Comparison of ENCODE assay signal across 15 cellular contexts in the genomic region with DNA sequence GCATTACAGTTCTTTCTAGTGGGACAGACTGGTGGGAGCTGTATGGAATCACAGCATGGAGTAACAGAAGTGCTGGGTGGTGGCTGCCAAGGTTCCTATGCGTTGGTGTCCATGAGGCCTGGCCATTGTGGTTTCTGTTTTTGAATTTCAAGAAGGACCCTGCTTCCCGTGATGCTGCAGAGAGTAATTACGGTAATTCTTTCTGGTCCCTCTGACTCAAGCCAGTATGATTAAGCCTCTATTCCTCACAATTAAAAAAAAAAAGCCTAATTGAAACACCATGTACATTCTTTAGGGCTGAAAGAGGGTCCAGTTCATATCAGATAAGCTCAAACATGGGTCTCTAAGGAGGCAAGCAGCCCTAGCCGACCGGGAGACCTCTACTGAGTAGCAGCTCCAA. TPM values are rescaled to one million over a fixed set of nuclear protein-coding genes. Genes with fewer than 3 reads are reported as not detected.
DNase-seq lines count a peak whose midpoint lies in the region; ATAC-seq, FAIRE-seq and TF ChIP-seq lines count a peak whose summit lies in the region.
"Had no signal": no experiment of that assay in that cellular context is flagged by ENCODE, and none has a peak within 500 bp of the region (broad histone marks: within the 10 kb centered on the region; RNA-seq: fewer than 3 reads in every experiment).

No MANE protein-coding gene starts in this region.

- H3K9ac ChIP-seq in GM23248 (no peak overlapping the region), astrocyte (ENCODE audit: low read length) (no peak overlapping the region)
- H3K9ac ChIP-seq: BLaER1 treated with 17β-estradiol and CSF1 and Interleukin-3, amounts not matched to agents 10 nM and 100 nM had no signal

- TF ChIP-seq CTCF in AG10803 (conservative IDR thresholded peaks at IDR 0.05; ENCODE audit: low read length) (no peak), astrocyte (IDR thresholded peaks at IDR 0.05; ENCODE audit: insufficient read depth, low read depth, low read length) (no peak)

- H2AFZ ChIP-seq in GM23248: peak overlapping the region; percentile 65
- peak overlapping the region; percentile 23 for H2AFZ ChIP-seq in astrocyte (ENCODE audit: low read depth, low read length)

- WGBS in GM23248 (ENCODE audit: low coverage in 1 of 2, low lambda C conversion rate in 2 of 2, missing lambda C conversion rate in 2 of 2), 2 experiments: 49 to 53% methylated on average over 5 of the region's 5 CpGs

- no peak overlapping the region for H3K4me3 Mint-ChIP-seq in astrocyte (ENCODE audit: unreplicated experiment)
- no peak overlapping the region for H3K4me3 Mint-ChIP-seq in activated naive CD8-positive, alpha-beta T cell treated with anti-CD3 and anti-CD28 coated beads, Interleukin-2, amount 50 U/mL, for 24 hours
- H3K4me3 Mint-ChIP-seq: CD4-positive, CD25-positive, alpha-beta regulatory T cell; IgD-negative memory B cell had no signal

- no peaks in the 10 kb centered on the region for H3K9me2 ChIP-seq in GM23248 (ENCODE audit: insufficient read depth)

- H3K9me3 ChIP-seq in GM23248 (ENCODE audit: low read depth) (no peaks in the 10 kb centered on the region), astrocyte (ENCODE audit: insufficient read depth, low read depth, low read length) (no peaks in the 10 kb centered on the region)
- H3K9me3 ChIP-seq: BLaER1 treated with 17β-estradiol and CSF1 and Interleukin-3, amounts not matched to agents 10 nM and 100 nM had no signal

- H3K4me3 ChIP-seq in AG10803 (ENCODE audit: low read length) (no peak overlapping the region), GM23248 (no peak overlapping the region), astrocyte (ENCODE audit: insufficient read depth, low read depth, low read length) (no peak overlapping the region)
- H3K4me3 ChIP-seq: BLaER1 treated with 17β-estradiol and CSF1 and Interleukin-3, amounts not matched to agents 10 nM and 100 nM had no signal

- no peaks in the 10 kb centered on the region for H3K4me1 Mint-ChIP-seq in astrocyte (ENCODE audit: low read depth, unreplicated experiment)
- H3K4me1 Mint-ChIP-seq in activated naive CD8-positive, alpha-beta T cell treated with anti-CD3 and anti-CD28 coated beads, Interleukin-2, amount 50 U/mL, for 24 hours: no peaks in the 10 kb centered on the region
- H3K4me1 Mint-ChIP-seq: CD4-positive, CD25-positive, alpha-beta regulatory T cell had no signal

- no peaks in the 10 kb centered on the region for H3F3A ChIP-seq in GM23248 (ENCODE audit: insufficient read depth)

- H3K36me3 ChIP-seq in GM23248 (ENCODE audit: low read depth) (no peaks in the 10 kb centered on the region), astrocyte (ENCODE audit: insufficient read depth, low read length) (no peaks in the 10 kb centered on the region)
- H3K36me3 ChIP-seq: BLaER1 treated with 17β-estradiol and CSF1 and Interleukin-3, amounts not matched to agents 10 nM and 100 nM had no signal

- DNase-seq in AG10803 (ENCODE audit: low read depth) (peak; percentile 26), GM23248 (peak; percentile 58), astrocyte (ENCODE audit: low read depth) (peak; percentile 33), fibroblast of peridontal ligament (ENCODE audit: extremely low read depth) (peak; percentile 42), SKM-1 treated with dmso at 0.1 percent for 144 hours (lab: John Stamatoyannopoulos, UW; ENCODE audit: unreplicated experiment) (no peak), nucleus accumbens (lab: John Stamatoyannopoulos, UW) (no peak)
- DNase-seq in activated naive CD8-positive, alpha-beta T cell treated with anti-CD3 and anti-CD28 coated beads, Interleukin-2, amount 50 U/mL, for 24 hours: no peak
- DNase-seq: 8988T; CD4-positive, CD25-positive, alpha-beta regulatory T cell; DMS53 had no signal

- H3K27ac ChIP-seq in GM23248 (no peak overlapping the region), astrocyte (ENCODE audit: low read depth, low read length) (no peak overlapping the region)
- H3K27ac ChIP-seq: BLaER1 treated with 17β-estradiol and CSF1 and Interleukin-3, amounts not matched to agents 10 nM and 100 nM had no signal

- H3K4me1 ChIP-seq in GM23248 (ENCODE audit: insufficient read depth) (peaks cover 7% of the 10 kb centered on the region; the same call in 1 of the 2 replicates), astrocyte (ENCODE audit: insufficient read depth, low read length) (no peaks in the 10 kb centered on the region)

- in situ Hi-C loops in GM23248 (cut with MboI): loop anchor here (25.0 kb wide), 1 partner anchor 289 kb away; no protein-coding TSS in a partner anchor

- H3K4me2 ChIP-seq in GM23248 (ENCODE audit: unreplicated experiment) (no peak overlapping the region), astrocyte (ENCODE audit: low read length) (no peak overlapping the region)
- H3K4me2 ChIP-seq: BLaER1 treated with 17β-estradiol and CSF1 and Interleukin-3, amounts not matched to agents 10 nM and 100 nM had no signal

- H3K9me3 Mint-ChIP-seq in astrocyte (ENCODE audit: unreplicated experiment): no peaks in the 10 kb centered on the region
- H3K9me3 Mint-ChIP-seq in activated naive CD8-positive, alpha-beta T cell treated with anti-CD3 and anti-CD28 coated beads, Interleukin-2, amount 50 U/mL, for 24 hours: no peaks in the 10 kb centered on the region
- H3K9me3 Mint-ChIP-seq: IgD-negative memory B cell had no signal

- no peak for ATAC-seq in HG02759 (IDR thresholded peaks at IDR 0.05; ENCODE audit: unreplicated experiment)
- no peak for ATAC-seq in activated naive CD8-positive, alpha-beta T cell treated with anti-CD3 and anti-CD28 coated beads, Interleukin-2, amount 50 U/mL, for 24 hours

- no peak for FAIRE-seq in astrocyte (lab: Jason Lieb, UNC)
- FAIRE-seq: GM12891 had no signal

- H4K20me1 ChIP-seq in GM23248 (ENCODE audit: insufficient read depth) (no peaks in the 10 kb centered on the region), astrocyte (ENCODE audit: insufficient read depth, low read length) (no peaks in the 10 kb centered on the region)
- H4K20me1 ChIP-seq: BLaER1 treated with 17β-estradiol and CSF1 and Interleukin-3, amounts not matched to agents 10 nM and 100 nM had no signal

- H3K27ac Mint-ChIP-seq in astrocyte (ENCODE audit: unreplicated experiment): no peak overlapping the region
- H3K27ac Mint-ChIP-seq in activated naive CD8-positive, alpha-beta T cell treated with anti-CD3 and anti-CD28 coated beads, Interleukin-2, amount 50 U/mL, for 24 hours: no peak overlapping the region
- H3K27ac Mint-ChIP-seq: CD4-positive, CD25-positive, alpha-beta regulatory T cell; IgD-negative memory B cell had no signal

- H3K27me3 Mint-ChIP-seq in astrocyte (ENCODE audit: low read depth, unreplicated experiment): peaks cover 6% of the 10 kb centered on the region
- peaks cover 5% of the 10 kb centered on the region for H3K27me3 Mint-ChIP-seq in activated naive CD8-positive, alpha-beta T cell treated with anti-CD3 and anti-CD28 coated beads, Interleukin-2, amount 50 U/mL, for 24 hours

- H3K79me2 ChIP-seq in GM23248 (ENCODE audit: insufficient read depth) (no peaks in the 10 kb centered on the region), astrocyte (ENCODE audit: insufficient read depth, low read length) (no peaks in the 10 kb centered on the region)

- H3K27me3 ChIP-seq in GM23248 (replicated peaks; ENCODE audit: insufficient read depth) (no peaks in the 10 kb centered on the region), astrocyte (ENCODE audit: insufficient read depth, low read length) (peaks cover 8% of the 10 kb centered on the region)
- H3K27me3 ChIP-seq: BLaER1 treated with 17β-estradiol and CSF1 and Interleukin-3, amounts not matched to agents 10 nM and 100 nM had no signal

- no peaks in the 10 kb centered on the region for H3K36me3 Mint-ChIP-seq in astrocyte (ENCODE audit: low read depth, unreplicated experiment)
- H3K36me3 Mint-ChIP-seq in activated naive CD8-positive, alpha-beta T cell treated with anti-CD3 and anti-CD28 coated beads, Interleukin-2, amount 50 U/mL, for 24 hours (ENCODE audit: low read depth): no peaks in the 10 kb centered on the region
- H3K36me3 Mint-ChIP-seq: CD4-positive, CD25-positive, alpha-beta regulatory T cell; IgD-negative memory B cell had no signal

RNA-seq across cellular contexts. Expression of a gene that starts 10.5 kb away (rescaled TPM):
- total RNA-seq in GM23248 (2014; rRNA removed; shearing (Covaris generic)): 11.6 and 20.0 TPM in 2 replicates
- 15.3 and 16.7 TPM in 2 replicates for polyA plus RNA-seq in GM23248 (2016; fragmentation: Nextera tagmentation; extraction: Ambion mirVana)
- total RNA-seq in astrocyte: 11.1 and 15.1 TPM in 2 replicates
- total RNA-seq: G401 had no signal

Comparison
In these comparisons a context has a peak if more than half of its experiments do, and no peak if none do; other contexts are left out.
1. DNase-seq: peak in AG10803 (single experiment), GM23248 (single experiment), astrocyte (single experiment) and fibroblast of peridontal ligament (single experiment); none in activated naive CD8-positive, alpha-beta T cell treated with anti-CD3 and anti-CD28 coated beads, Interleukin-2, amount 50 U/mL, for 24 hours (single experiment), SKM-1 treated with dmso at 0.1 percent for 144 hours (single experiment) and nucleus accumbens (0 of 56).